29 cellular contexts compared by ENCODE assay signal in genomic region chr14:75857199-75857598, GRCh38.
"Had no signal": no experiment of that assay in that cellular context is flagged by ENCODE, and none has a peak within 500 bp of the region (broad histone marks: within the 10 kb centered on the region; RNA-seq: fewer than 3 reads in every experiment).

No MANE protein-coding gene starts in this region.

- H2AFZ ChIP-seq: hepatocyte had no signal

- H3K4me3 ChIP-seq: colonic mucosa, coronary artery, dorsolateral prefrontal cortex, esophagus muscularis mucosa, esophagus squamous epithelium, gastrocnemius medialis, gastroesophageal sphincter, heart left ventricle, heart right ventricle, hepatocyte had no signal

- FAIRE-seq: colon, endometrium, endothelial cell of umbilical vein had no signal

- H3K9me3 Mint-ChIP-seq: dendritic cell treated with granulocyte-macrophage colony-stimulating factor and Interleukin-4, amounts not matched to agents 40 ng/mL and 50 ng/mL, for 4 days; effector memory CD8-positive, alpha-beta T cell; endodermal cell had no signal

- DNase-seq: colonic mucosa; cortex of kidney; dermis blood vessel endothelial cell; dorsolateral prefrontal cortex; effector CD4-positive, alpha-beta T cell; effector CD8-positive, alpha-beta T cell; effector memory CD4-positive, alpha-beta T cell; effector memory CD8-positive, alpha-beta T cell; endodermal cell; erythroblast; esophagus squamous epithelium; foreskin fibroblast; foreskin keratinocyte; foreskin melanocyte; gastrocnemius medialis; glutamatergic neuron; head of caudate nucleus; heart left ventricle; heart right ventricle had no signal

- H3K4me2 ChIP-seq: hepatocyte had no signal

- H3K27ac Mint-ChIP-seq: dendritic cell treated with granulocyte-macrophage colony-stimulating factor and Interleukin-4, amounts not matched to agents 40 ng/mL and 50 ng/mL, for 4 days; effector memory CD8-positive, alpha-beta T cell; endodermal cell had no signal

- H3K27ac ChIP-seq: colonic mucosa, coronary artery, dorsolateral prefrontal cortex, epithelial cell of prostate, esophagus muscularis mucosa, esophagus squamous epithelium, foreskin keratinocyte, gastrocnemius medialis, gastroesophageal sphincter, heart left ventricle, heart right ventricle, hepatocyte had no signal

- H3K36me3 ChIP-seq: colonic mucosa, esophagus muscularis mucosa, esophagus squamous epithelium, gastrocnemius medialis, gastroesophageal sphincter had no signal

- H3K4me1 ChIP-seq: colonic mucosa, foreskin keratinocyte had no signal

- H3K79me2 ChIP-seq: hepatocyte had no signal

- H3K9me3 ChIP-seq: colonic mucosa, esophagus muscularis mucosa, esophagus squamous epithelium, gastrocnemius medialis, gastroesophageal sphincter, heart left ventricle, heart right ventricle had no signal

- H3K4me3 Mint-ChIP-seq: dendritic cell treated with granulocyte-macrophage colony-stimulating factor and Interleukin-4, amounts not matched to agents 40 ng/mL and 50 ng/mL, for 4 days; effector memory CD8-positive, alpha-beta T cell; endodermal cell had no signal

- ATAC-seq: effector memory CD8-positive, alpha-beta T cell; esophagus mucosa; foreskin keratinocyte; gastrocnemius medialis; gastroesophageal sphincter; heart left ventricle; heart right ventricle had no signal

- H3K27me3 Mint-ChIP-seq: dendritic cell treated with granulocyte-macrophage colony-stimulating factor and Interleukin-4, amounts not matched to agents 40 ng/mL and 50 ng/mL, for 4 days; effector memory CD8-positive, alpha-beta T cell had no signal

- H3K27me3 ChIP-seq: colonic mucosa, dorsolateral prefrontal cortex, esophagus muscularis mucosa, esophagus squamous epithelium, foreskin keratinocyte, gastrocnemius medialis, gastroesophageal sphincter, heart left ventricle, heart right ventricle, hepatocyte had no signal
